ENCODE assay signal across 26 cellular contexts in the genomic region with DNA sequence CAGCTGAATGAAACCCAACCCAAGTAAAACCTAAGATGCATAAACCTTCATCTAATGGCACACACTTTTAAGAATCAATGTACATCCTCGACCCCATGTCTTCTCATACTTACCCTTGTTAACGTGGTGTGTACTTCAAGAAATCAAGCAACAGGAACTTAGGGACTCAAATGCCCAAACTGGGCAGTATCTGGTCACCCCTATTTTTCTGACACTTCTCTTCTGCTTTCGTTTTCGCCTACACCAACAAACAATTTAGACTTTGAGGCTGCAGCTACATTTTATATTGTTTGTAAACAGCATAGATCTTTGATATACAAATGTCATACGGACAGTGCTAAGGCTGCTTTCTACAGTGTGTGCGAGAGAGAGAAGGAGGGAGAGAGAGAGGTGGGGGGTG.
"Had no signal": no experiment of that assay in that cellular context is flagged by ENCODE, and none has a peak within 500 bp of the region (broad histone marks: within the 10 kb centered on the region; RNA-seq: fewer than 3 reads in every experiment).

No MANE protein-coding gene starts in this region.

- H3K27ac ChIP-seq: stomach, suprapubic skin, testis, thoracic aorta, thyroid gland, tibial artery, tibial nerve, transverse colon, upper lobe of left lung, upper lobe of right lung, uterus, vagina had no signal

- DNase-seq: stimulated activated CD4-positive, alpha-beta T cell treated with anti-CD3 and anti-CD28 coated beads, Interleukin-2, amount 100 ng/mL, for 48 hours; stimulated activated CD4-positive, alpha-beta T cell treated with anti-CD3 and anti-CD28 coated beads, Interleukin-4, amount 100 ng/mL, for 1 hour; stimulated activated CD4-positive, alpha-beta T cell treated with anti-CD3 and anti-CD28 coated beads, Interleukin-4, amount 100 ng/mL, for 24 hours; stimulated activated CD4-positive, alpha-beta T cell treated with anti-CD3 and anti-CD28 coated beads, Interleukin-4, amount 100 ng/mL, for 4 hours; stimulated activated CD8-positive, alpha-beta memory T cell treated with anti-CD3 and anti-CD28 coated beads, Interleukin-4, amount 100 ng/mL, for 48 hours; stimulated activated naive B cell treated with anti-CD40 and anti-IgM and Interleukin-4, amounts not matched to agents 10 μg/mL and 1 μg/mL and 100 μg/mL, for 72 hours; stimulated activated naive CD4-positive, alpha-beta T cell; stimulated activated naive CD4-positive, alpha-beta T cell treated with Interleukin-2 at 50 U/mL for 16 hours; stimulated activated naive CD8-positive, alpha-beta T cell treated with anti-CD3 and anti-CD28 coated beads, Interleukin-15, amount 100 ng/mL, for 72 hours; stimulated activated naive CD8-positive, alpha-beta T cell treated with anti-CD3 and anti-CD28 coated beads, Interleukin-15, Interleukin-2, amounts not matched to agents 100 U/mL and 50 U/mL, for 24 hours; stomach; substantia nigra; testis; thyroid gland; tibial artery; transverse colon; trophoblast cell; upper lobe of left lung; upper lobe of right lung; uterus had no signal

- H3K4me1 ChIP-seq: stomach, suprapubic skin, testis, tibial artery, tibial nerve, transverse colon, upper lobe of left lung, upper lobe of right lung, uterus, vagina had no signal

- H3K27me3 ChIP-seq: stomach, testis, thyroid gland, tibial artery, transverse colon, upper lobe of left lung, uterus, vagina had no signal

- H3K4me3 ChIP-seq: stomach, suprapubic skin, testis, thoracic aorta, thyroid gland, tibial artery, tibial nerve, transverse colon, upper lobe of left lung, upper lobe of right lung, uterus, vagina had no signal

- H3K36me3 ChIP-seq: stomach, suprapubic skin, thoracic aorta, thyroid gland, tibial artery, tibial nerve, transverse colon, upper lobe of left lung, upper lobe of right lung, uterus, vagina had no signal

- H3K9me3 ChIP-seq: stomach, suprapubic skin, testis, thoracic aorta, thyroid gland, tibial artery, tibial nerve, transverse colon, upper lobe of left lung, upper lobe of right lung, uterus, vagina had no signal

- ATAC-seq: stimulated activated effector memory CD8-positive, alpha-beta T cell treated with anti-CD3 and anti-CD28 coated beads, Interleukin-12 subunit alpha, Interleukin-12 subunit beta, amount 100 ng/mL, for 72 hours; stimulated activated memory B cell treated with anti-CD40 and anti-IgM and Interleukin-4, amounts not matched to agents 10 μg/mL and 1 μg/mL and 100 μg/mL, for 72 hours; stimulated activated naive B cell treated with anti-CD40 and anti-IgM and Interleukin-4, amounts not matched to agents 10 μg/mL and 1 μg/mL and 100 μg/mL, for 72 hours; stimulated activated naive CD8-positive, alpha-beta T cell treated with anti-CD3 and anti-CD28 coated beads, Interleukin-15, amount 100 ng/mL, for 72 hours; stimulated activated naive CD8-positive, alpha-beta T cell treated with anti-CD3 and anti-CD28 coated beads, Interleukin-15, Interleukin-2, amounts not matched to agents 100 U/mL and 50 U/mL, for 24 hours; upper lobe of right lung had no signal
